In genomic region chr1:101567582-101568189, GRCh38 we compare ENCODE assay signal across 8 cellular contexts.
DNase-seq lines count a peak whose midpoint lies in the region; ATAC-seq and TF ChIP-seq lines count a peak whose summit lies in the region.

No MANE protein-coding gene starts in this region.

- no peaks in the 10 kb centered on the region for H3K9me3 Mint-ChIP-seq in natural killer cell treated with Interleukin-12 subunit alpha and Interleukin-12 subunit beta and Interleukin-15 and Interleukin-18, amount 100 ng/mL, for 72 hours

- H3K4me1 Mint-ChIP-seq in natural killer cell treated with Interleukin-12 subunit alpha and Interleukin-12 subunit beta and Interleukin-15 and Interleukin-18, amount 100 ng/mL, for 72 hours (ENCODE audit: low read depth in 2 of 2) = no peaks in the 10 kb centered on the region

- no peaks in the 10 kb centered on the region for H3K4me1 ChIP-seq in A673 (ENCODE audit: insufficient read depth, low read length, poor library complexity, severe bottlenecking)

- peak; percentile 62 for DNase-seq in A673 (ENCODE audit: low spot score)
- DNase-seq in GM13976 (ENCODE audit: low spot score) = peak; percentile 33
- DNase-seq in NCI-H1694 (lab: John Stamatoyannopoulos, UW) = peak; percentile 22
- DNase-seq in activated CD4-positive, alpha-beta T cell treated with anti-CD3 and anti-CD28 coated beads for 24 hours (ENCODE audit: low read depth in 2 of 2) = peak; percentile 9 to 19
- DNase-seq in dorsolateral prefrontal cortex = no peak
- DNase-seq in natural killer cell treated with Interleukin-12 subunit alpha and Interleukin-12 subunit beta and Interleukin-15 and Interleukin-18, amount 100 ng/mL, for 72 hours (ENCODE audit: low spot score) = no peak
- no peak for DNase-seq in 8988T

- H3K27ac Mint-ChIP-seq in natural killer cell treated with Interleukin-12 subunit alpha and Interleukin-12 subunit beta and Interleukin-15 and Interleukin-18, amount 100 ng/mL, for 72 hours = no peak overlapping the region

- CTCF ChIA-PET in A673 (lab: Charles Lee) = no interaction called here

- no peaks in the 10 kb centered on the region for H3K36me3 Mint-ChIP-seq in natural killer cell treated with Interleukin-12 subunit alpha and Interleukin-12 subunit beta and Interleukin-15 and Interleukin-18, amount 100 ng/mL, for 72 hours

- no peaks in the 10 kb centered on the region for H3K36me3 ChIP-seq in A673 (ENCODE audit: insufficient read depth, low read length, poor library complexity, severe bottlenecking)

- intact Hi-C loops in A673 (cut with micrococcal nuclease; ENCODE audit: unreplicated experiment) = no loop called here
- intact Hi-C loops in dorsolateral prefrontal cortex (cut with DNase I) = no loop called here

- TF ChIP-seq CTCF in A673 (conservative IDR thresholded peaks at IDR 0.05; ENCODE audit: low read depth, low read length) = peak; percentile 97
- peak; percentile 79 for TF ChIP-seq CTCF in GM13976 (IDR thresholded peaks at IDR 0.05; ENCODE audit: borderline replicate concordance, control extremely low read depth, extremely low read depth, insufficient read depth, missing control alignments)
- TF ChIP-seq CTCF in dorsolateral prefrontal cortex (IDR thresholded peaks at IDR 0.05 in 54 of 56, conservative IDR thresholded peaks at IDR 0.05 in 2 of 56; ENCODE audit: low read depth in 1 of 56, partially characterized antibody in 56 of 56) = peak; percentile 46 to 76 (median 67)

- H3K4me3 Mint-ChIP-seq in natural killer cell treated with Interleukin-12 subunit alpha and Interleukin-12 subunit beta and Interleukin-15 and Interleukin-18, amount 100 ng/mL, for 72 hours = no peak overlapping the region

- H3K9me3 ChIP-seq in A673 (ENCODE audit: low read depth, low read length, poor library complexity, severe bottlenecking) = peaks cover 3% of the 10 kb centered on the region

- no TSS peak for BruUV-seq in A673 (replicated peaks; lab: Mats Ljungman, UMichigan)

- H3K4me3 ChIP-seq in A673 (ENCODE audit: low read depth, low read length, poor library complexity, severe bottlenecking) = no peak overlapping the region
- no peak overlapping the region for H3K4me3 ChIP-seq in dorsolateral prefrontal cortex

- POLR2A ChIA-PET in A673 (lab: Charles Lee; ENCODE audit: low non-redundant PET) = no interaction called here

- in situ Hi-C loops in GM13976 (cut with MboI; ENCODE audit: low sequenced_read_pairs, unreplicated experiment) = no loop called here

- ATAC-seq in HG02642 (IDR thresholded peaks at IDR 0.05; ENCODE audit: poor library complexity, unreplicated experiment) = peak; percentile 97
- ATAC-seq in natural killer cell treated with Interleukin-12 subunit alpha and Interleukin-12 subunit beta and Interleukin-15 and Interleukin-18, amount 100 ng/mL, for 72 hours = peak; percentile 71 to 74

- H3K27me3 Mint-ChIP-seq in natural killer cell treated with Interleukin-12 subunit alpha and Interleukin-12 subunit beta and Interleukin-15 and Interleukin-18, amount 100 ng/mL, for 72 hours = peaks cover 17 to 18% of the 10 kb centered on the region in 2 donors

- H3K27me3 ChIP-seq in A673 (replicated peaks; ENCODE audit: insufficient read depth, low read depth, low read length, poor library complexity) = no peaks in the 10 kb centered on the region
- peaks cover 0 to 4% (median 0%) of the 10 kb centered on the region in 45 donors for H3K27me3 ChIP-seq in dorsolateral prefrontal cortex

- H3K27ac ChIP-seq in A673 (ENCODE audit: low read depth, low read length, poor library complexity, severe bottlenecking) = no peak overlapping the region
- H3K27ac ChIP-seq in dorsolateral prefrontal cortex = no peak overlapping the region

Comparison
In these comparisons a context has a peak if more than half of its experiments do, and no peak if none do; other contexts are left out.
1. DNase-seq: peak in A673 (single experiment), GM13976 (single experiment), NCI-H1694 (single experiment) and activated CD4-positive, alpha-beta T cell treated with anti-CD3 and anti-CD28 coated beads for 24 hours (2 of 2); none in dorsolateral prefrontal cortex (0 of 10), natural killer cell treated with Interleukin-12 subunit alpha and Interleukin-12 subunit beta and Interleukin-15 and Interleukin-18, amount 100 ng/mL, for 72 hours (single experiment) and 8988T (single experiment).
2. Peak in every context shown above with its lines, with median percentiles within 50 percentile points of each other: CTCF ChIP-seq.